In genomic region chr3:18239674-18240073, GRCh38 we compare ENCODE assay signal across 17 cellular contexts.
DNase-seq lines count a peak whose midpoint lies in the region; ATAC-seq, FAIRE-seq and TF ChIP-seq lines count a peak whose summit lies in the region.
"Had no signal": no experiment of that assay in that cellular context is flagged by ENCODE, and none has a peak within 500 bp of the region (broad histone marks: within the 10 kb centered on the region; RNA-seq: fewer than 3 reads in every experiment).

No MANE protein-coding gene starts in this region.

- H3K4me3 ChIP-seq in OCI-LY3 (ENCODE audit: low read length) = no peak overlapping the region
- no peak overlapping the region for H3K4me3 ChIP-seq in GM12878
- H3K4me3 ChIP-seq: BLaER1 treated with 17β-estradiol and CSF1 and Interleukin-3, amounts not matched to agents 10 nM and 100 nM had no signal

- CTCF ChIA-PET in GM12878 (lab: Yijun Ruan, JAX) = no interaction called here

- H2AFZ ChIP-seq in OCI-LY3 (ENCODE audit: low read depth, low read length) (no peak overlapping the region), GM12878 (ENCODE audit: control insufficient read depth, low read depth, low read length) (no peak overlapping the region)

- 4% methylated on average over 2 of the region's 2 CpGs for WGBS in GM12878 (ENCODE audit: insufficient coverage, insufficient replicate concordance, low lambda C conversion rate, missing lambda C conversion rate)

- no peak overlapping the region for H3K27ac Mint-ChIP-seq in activated T-cell treated with anti-CD3 and anti-CD28 coated beads, Interleukin-2, amount 50 U/mL, for 72 hours
- H3K27ac Mint-ChIP-seq in stimulated activated effector memory CD8-positive, alpha-beta T cell treated with anti-CD3 and anti-CD28 coated beads, Interleukin-12 subunit alpha, Interleukin-12 subunit beta, amount 100 ng/mL, for 72 hours = no peak overlapping the region
- H3K27ac Mint-ChIP-seq: B cell; CD8-positive, alpha-beta T cell; H9 had no signal

- H3K4me3 Mint-ChIP-seq in activated T-cell treated with anti-CD3 and anti-CD28 coated beads, Interleukin-2, amount 50 U/mL, for 72 hours = no peak overlapping the region
- no peak overlapping the region for H3K4me3 Mint-ChIP-seq in stimulated activated effector memory CD8-positive, alpha-beta T cell treated with anti-CD3 and anti-CD28 coated beads, Interleukin-12 subunit alpha, Interleukin-12 subunit beta, amount 100 ng/mL, for 72 hours
- H3K4me3 Mint-ChIP-seq: B cell; CD8-positive, alpha-beta T cell; H9 had no signal

- TF ChIP-seq RAD21 in GM12878 (IDR thresholded peaks at IDR 0.05; ENCODE audit: insufficient read depth, low read depth, low read length) = no peak

- BruUV-seq in GM12878 (replicated peaks; lab: Mats Ljungman, UMichigan) = no TSS peak

- H3K9me3 ChIP-seq in OCI-LY3 (ENCODE audit: insufficient read depth, low read length) = no peaks in the 10 kb centered on the region
- H3K9me3 ChIP-seq in GM12878 (replicated peaks; ENCODE audit: control insufficient read depth, insufficient read depth, low read length) = no peaks in the 10 kb centered on the region
- H3K9me3 ChIP-seq: BLaER1 treated with 17β-estradiol and CSF1 and Interleukin-3, amounts not matched to agents 10 nM and 100 nM had no signal

- POLR2A ChIA-PET in GM12878 (lab: Charles Lee) = no interaction called here

- in situ Hi-C loops in GM12878 (cut with MboI) = no loop called here

- H4K20me1 ChIP-seq in OCI-LY3 (ENCODE audit: insufficient read depth, low read length) = no peaks in the 10 kb centered on the region
- no peaks in the 10 kb centered on the region for H4K20me1 ChIP-seq in GM12878 (ENCODE audit: control insufficient read depth, insufficient read depth)
- H4K20me1 ChIP-seq: BLaER1 treated with 17β-estradiol and CSF1 and Interleukin-3, amounts not matched to agents 10 nM and 100 nM had no signal

- H3K79me2 ChIP-seq in OCI-LY3 (ENCODE audit: low read length) (no peaks in the 10 kb centered on the region), GM12878 (ENCODE audit: control insufficient read depth, insufficient read depth, low read length) (no peaks in the 10 kb centered on the region)

- no peaks in the 10 kb centered on the region for H3K36me3 Mint-ChIP-seq in activated T-cell treated with anti-CD3 and anti-CD28 coated beads, Interleukin-2, amount 50 U/mL, for 72 hours (ENCODE audit: insufficient read depth in 2 of 2)
- no peaks in the 10 kb centered on the region for H3K36me3 Mint-ChIP-seq in stimulated activated effector memory CD8-positive, alpha-beta T cell treated with anti-CD3 and anti-CD28 coated beads, Interleukin-12 subunit alpha, Interleukin-12 subunit beta, amount 100 ng/mL, for 72 hours
- H3K36me3 Mint-ChIP-seq: CD8-positive, alpha-beta T cell had no signal

- peaks cover 17% of the 10 kb centered on the region for H3K4me1 Mint-ChIP-seq in activated T-cell treated with anti-CD3 and anti-CD28 coated beads, Interleukin-2, amount 50 U/mL, for 72 hours (ENCODE audit: low read depth)
- H3K4me1 Mint-ChIP-seq in stimulated activated effector memory CD8-positive, alpha-beta T cell treated with anti-CD3 and anti-CD28 coated beads, Interleukin-12 subunit alpha, Interleukin-12 subunit beta, amount 100 ng/mL, for 72 hours = no peaks in the 10 kb centered on the region

- DNase-seq in activated T-cell treated with anti-CD3 and anti-CD28 coated beads, Interleukin-2, amount 50 U/mL, for 72 hours = no peak
- no peak for DNase-seq in activated T-cell treated with anti-CD3 and anti-CD28 coated beads for 4 hours
- no peak for DNase-seq in GM12878 (ENCODE audit: low read depth, low spot score)
- no peak for DNase-seq in stimulated activated effector memory CD8-positive, alpha-beta T cell treated with anti-CD3 and anti-CD28 coated beads, Interleukin-12 subunit alpha, Interleukin-12 subunit beta, amount 100 ng/mL, for 72 hours (ENCODE audit: low spot score in 2 of 2)
- no peak for DNase-seq in T-helper 1 cell
- DNase-seq: Calu3; CD8-positive, alpha-beta T cell; DMS79 treated with DMSO at 0.1 percent for 48 hours; GF-D8; H9 had no signal

- H3K4me2 ChIP-seq in OCI-LY3 (ENCODE audit: low read length) = 0 out of 2 replicates have a peak overlapping the region, but pooled peaks have one; percentile 15
- no peak overlapping the region for H3K4me2 ChIP-seq in GM12878 (ENCODE audit: control insufficient read depth, insufficient read depth)

- RAD21 ChIA-PET in GM12878 (lab: Charles Lee; ENCODE audit: unreplicated experiment) = no interaction called here

- H3K9me3 Mint-ChIP-seq in activated T-cell treated with anti-CD3 and anti-CD28 coated beads, Interleukin-2, amount 50 U/mL, for 72 hours = no peaks in the 10 kb centered on the region
- H3K9me3 Mint-ChIP-seq in stimulated activated effector memory CD8-positive, alpha-beta T cell treated with anti-CD3 and anti-CD28 coated beads, Interleukin-12 subunit alpha, Interleukin-12 subunit beta, amount 100 ng/mL, for 72 hours = no peaks in the 10 kb centered on the region
- H3K9me3 Mint-ChIP-seq: CD8-positive, alpha-beta T cell; H9 had no signal

- H3K4me1 ChIP-seq in OCI-LY3 (ENCODE audit: low read length) = peaks cover 44% of the 10 kb centered on the region
- no peaks in the 10 kb centered on the region for H3K4me1 ChIP-seq in GM12878 (ENCODE audit: control insufficient read depth, insufficient read depth, low read length)

- no peak overlapping the region for H3K9ac ChIP-seq in OCI-LY3 (ENCODE audit: low read length)
- H3K9ac ChIP-seq in GM12878 (ENCODE audit: control insufficient read depth, insufficient read depth, low read length) = no peak overlapping the region
- H3K9ac ChIP-seq: BLaER1 treated with 17β-estradiol and CSF1 and Interleukin-3, amounts not matched to agents 10 nM and 100 nM had no signal

- no peak for TF ChIP-seq EP300 in GM12878 (IDR thresholded peaks at IDR 0.05; ENCODE audit: borderline replicate concordance in 1 of 2, control insufficient read depth in 1 of 2, low read depth in 2 of 2, low read length in 2 of 2)

- peaks cover 21% of the 10 kb centered on the region for H3K27me3 Mint-ChIP-seq in activated T-cell treated with anti-CD3 and anti-CD28 coated beads, Interleukin-2, amount 50 U/mL, for 72 hours (ENCODE audit: low read depth)

- FAIRE-seq in GM12878 (lab: Jason Lieb, UNC) = no peak
- FAIRE-seq: GM19239, H1, HTR-8/SVneo had no signal

- H3K27ac ChIP-seq in OCI-LY3 (ENCODE audit: low read length) = no peak overlapping the region
- H3K27ac ChIP-seq in GM12878 (ENCODE audit: control insufficient read depth, insufficient read depth) = no peak overlapping the region
- H3K27ac ChIP-seq: BLaER1 treated with 17β-estradiol and CSF1 and Interleukin-3, amounts not matched to agents 10 nM and 100 nM had no signal

- H3K36me3 ChIP-seq in OCI-LY3 (replicated peaks; ENCODE audit: low read depth, low read length) = no peaks in the 10 kb centered on the region
- no peaks in the 10 kb centered on the region for H3K36me3 ChIP-seq in GM12878 (ENCODE audit: control insufficient read depth in 2 of 2, insufficient read depth in 2 of 2, low read length in 1 of 2)
- H3K36me3 ChIP-seq: BLaER1 treated with 17β-estradiol and CSF1 and Interleukin-3, amounts not matched to agents 10 nM and 100 nM had no signal

- TF ChIP-seq POLR2A in GM12878 (IDR thresholded peaks at IDR 0.05; ENCODE audit: low read depth, low read length) = no peak

- H3K27me3 ChIP-seq in OCI-LY3 (ENCODE audit: low read depth, low read length) (peaks cover 33% of the 10 kb centered on the region), GM12878 (replicated peaks in 1 of 2; ENCODE audit: control insufficient read depth in 2 of 2, insufficient read depth in 2 of 2, low read length in 1 of 2) (no peaks in the 10 kb centered on the region; a peak in 1 of 4 replicates)
- H3K27me3 ChIP-seq: BLaER1 treated with 17β-estradiol and CSF1 and Interleukin-3, amounts not matched to agents 10 nM and 100 nM had no signal

- SMC1A ChIA-PET in GM12878 (lab: Charles Lee; ENCODE audit: uncharacterized antibody, unreplicated experiment) = no interaction called here

- peak; percentile 39 to 49 for ATAC-seq in activated T-cell treated with anti-CD3 and anti-CD28 coated beads, Interleukin-2, amount 50 U/mL, for 72 hours (replicated peaks in 1 of 2)
- ATAC-seq in GM12878 = peak; percentile 45
- ATAC-seq in stimulated activated effector memory CD8-positive, alpha-beta T cell treated with anti-CD3 and anti-CD28 coated beads, Interleukin-12 subunit alpha, Interleukin-12 subunit beta, amount 100 ng/mL, for 72 hours = peak; percentile 55
- ATAC-seq in activated CD4-positive, CD25-positive, alpha-beta regulatory T cell treated with anti-CD3 and anti-CD28 coated beads, Interleukin-2, amount 50 U/mL, for 24 hours = no peak
- ATAC-seq: CD8-positive, alpha-beta T cell had no signal

- no peak for TF ChIP-seq CTCF in OCI-LY3 (IDR thresholded peaks at IDR 0.05; ENCODE audit: low read depth, low read length)
- no peak for TF ChIP-seq CTCF in GM12878 (IDR thresholded peaks at IDR 0.05 in 2 of 3, conservative IDR thresholded peaks at IDR 0.05 in 1 of 3; ENCODE audit: control insufficient read depth in 2 of 3, extremely low read depth in 1 of 3, insufficient read depth in 1 of 3, low read depth in 3 of 3, low read length in 3 of 3)

- intact Hi-C loops in GM12878 (cut with micrococcal nuclease; ENCODE audit: unreplicated experiment) = no loop called here

TF ChIP-seq in GM12878, 131 proteins besides CTCF, POLR2A, EP300 and RAD21:
- no peak for TF ChIP-seq RUNX3 (IDR thresholded peaks at IDR 0.05; ENCODE audit: low read length)
- TF ChIP-seq KAT2A (conservative IDR thresholded peaks at IDR 0.05; ENCODE audit: control insufficient read depth, low read depth, low read length) = no peak

Comparison
In these comparisons a context has a peak if more than half of its experiments do, and no peak if none do; other contexts are left out.
1. ATAC-seq: peak in activated T-cell treated with anti-CD3 and anti-CD28 coated beads, Interleukin-2, amount 50 U/mL, for 72 hours (2 of 2), GM12878 (single experiment) and stimulated activated effector memory CD8-positive, alpha-beta T cell treated with anti-CD3 and anti-CD28 coated beads, Interleukin-12 subunit alpha, Interleukin-12 subunit beta, amount 100 ng/mL, for 72 hours (single experiment); none in activated CD4-positive, CD25-positive, alpha-beta regulatory T cell treated with anti-CD3 and anti-CD28 coated beads, Interleukin-2, amount 50 U/mL, for 24 hours (0 of 2).